In genomic region chr2:234955091-234955511, GRCh38 we compare ENCODE assay signal across 11 cellular contexts. TPM values are rescaled to one million over a fixed set of nuclear protein-coding genes. Genes with fewer than 3 reads are reported as not detected.
DNase-seq lines count a peak whose midpoint lies in the region; ATAC-seq, FAIRE-seq and TF ChIP-seq lines count a peak whose summit lies in the region.
"Had no signal": no experiment of that assay in that cellular context is flagged by ENCODE, and none has a peak within 500 bp of the region (broad histone marks: within the 10 kb centered on the region; RNA-seq: fewer than 3 reads in every experiment).

No MANE protein-coding gene starts in this region.

- TF ChIP-seq CTCF in HEK293 (tag by site-specific recombination; IDR thresholded peaks at IDR 0.05) (no peak), brain microvascular endothelial cell (IDR thresholded peaks at IDR 0.05; ENCODE audit: low read depth, low read length, missing control alignments) (no peak), kidney (IDR thresholded peaks at IDR 0.05; ENCODE audit: borderline replicate concordance, extremely low read depth, insufficient read depth) (no peak), sigmoid colon (IDR thresholded peaks at IDR 0.05) (no peak)

- no peak overlapping the region for H3K4me3 Mint-ChIP-seq in effector memory CD8-positive, alpha-beta T cell

- POLR2A ChIA-PET in HEK293 (lab: Yijun Ruan, JAX) (interaction anchor here (0.7 to 1.3 kb wide), 2 partner anchors 71 to 73 kb away, joined by 3 read pairs; no protein-coding TSS in a partner anchor), HEK293T (lab: Yijun Ruan, JAX) (no interaction called here)

- H3K4me3 ChIP-seq in HEK293 (ENCODE audit: low read depth, low read length) (no peak overlapping the region), brain microvascular endothelial cell (ENCODE audit: low read depth, low read length) (peak overlapping the region; percentile 79), kidney (ENCODE audit: low read length in 2 of 2) (peak overlapping the region in 1 of 2 donors; percentile 70), sigmoid colon (no peak overlapping the region)

- no peaks in the 10 kb centered on the region for H3K4me1 Mint-ChIP-seq in effector memory CD8-positive, alpha-beta T cell (ENCODE audit: low read depth in 2 of 2)

- in situ Hi-C loops in brain microvascular endothelial cell (cut with HindIII; ENCODE audit: low pct_ligation_motif_present, low sequenced_read_pairs): no loop called here

- H3K27ac Mint-ChIP-seq in effector memory CD8-positive, alpha-beta T cell: no peak overlapping the region

- 86 to 93% methylated on average over 13 of the region's 13 CpGs for WGBS in sigmoid colon, 2 donors

- TF ChIP-seq EP300 in sigmoid colon (IDR thresholded peaks at IDR 0.05): no peak

- CTCF ChIA-PET in HEK293 (lab: Yijun Ruan, JAX) (interaction anchor here (0.8 to 2.6 kb wide), 3 partner anchors 73 to 152 kb away, joined by 3 to 18 read pairs (median 6); no protein-coding TSS in a partner anchor), HEK293T (lab: Yijun Ruan, JAX) (no interaction called here)

- FAIRE-seq in kidney (lab: Jason Lieb, UNC): no peak
- FAIRE-seq: colon had no signal

- H3K9me3 Mint-ChIP-seq in effector memory CD8-positive, alpha-beta T cell: no peaks in the 10 kb centered on the region

- H3K27ac ChIP-seq in HEK293 (ENCODE audit: extremely low read depth, low read depth, low read length) (no peak overlapping the region; the same call in 1 of the 2 replicates), brain microvascular endothelial cell (no peak overlapping the region), kidney (ENCODE audit: low read depth in 2 of 2, low read length in 2 of 2) (peak overlapping the region; percentile 80 to 86), sigmoid colon (peak overlapping the region; percentile 77 to 84 (median 82))

- intact Hi-C loops in kidney (cut with DNase I): no loop called here
- intact Hi-C loops in sigmoid colon (cut with DNase I): no loop called here

- H3K4me1 ChIP-seq in HEK293 (ENCODE audit: control insufficient read depth, insufficient read depth, low read length) (peaks cover 38% of the 10 kb centered on the region), kidney (ENCODE audit: control insufficient read depth in 1 of 2, insufficient read depth in 1 of 2, low read depth in 1 of 2, low read length in 2 of 2) (peaks cover 0 to 12% of the 10 kb centered on the region in 2 donors), sigmoid colon (peaks cover 0 to 60% (median 39%) of the 10 kb centered on the region in 4 donors)

- H3K36me3 Mint-ChIP-seq in effector memory CD8-positive, alpha-beta T cell (ENCODE audit: insufficient read depth): no peaks in the 10 kb centered on the region

- H3K36me3 ChIP-seq in HEK293 (ENCODE audit: control insufficient read depth in 2 of 2, insufficient read depth in 1 of 2, low read length in 2 of 2) (no peaks in the 10 kb centered on the region), brain microvascular endothelial cell (replicated peaks) (no peaks in the 10 kb centered on the region), kidney (ENCODE audit: control insufficient read depth in 1 of 2, insufficient read depth in 2 of 2, low read length in 2 of 2) (no peaks in the 10 kb centered on the region), sigmoid colon (no peaks in the 10 kb centered on the region)

- TF ChIP-seq POLR2A in sigmoid colon (IDR thresholded peaks at IDR 0.05): no peak

- H3K27me3 ChIP-seq in brain microvascular endothelial cell (replicated peaks) (no peaks in the 10 kb centered on the region), sigmoid colon (no peaks in the 10 kb centered on the region)

- ATAC-seq in GM19463 (IDR thresholded peaks at IDR 0.05; ENCODE audit: unreplicated experiment): no peak
- ATAC-seq in effector memory CD8-positive, alpha-beta T cell (replicated peaks): no peak

- peaks cover 56 to 78% of the 10 kb centered on the region in 2 donors for H3K27me3 Mint-ChIP-seq in effector memory CD8-positive, alpha-beta T cell

- H3K9me3 ChIP-seq in HEK293 (ENCODE audit: control insufficient read depth, insufficient read depth, low read depth, low read length) (no peaks in the 10 kb centered on the region), kidney (ENCODE audit: control insufficient read depth in 1 of 2, low read length in 2 of 2) (no peaks in the 10 kb centered on the region), sigmoid colon (no peaks in the 10 kb centered on the region)

- peak overlapping the region in 1 of 2 donors; percentile 46 for H3K9ac ChIP-seq in kidney (ENCODE audit: low read length in 2 of 2)

- DNase-seq in brain microvascular endothelial cell (no peak), kidney (no peak), sigmoid colon (peak; percentile 29), NCI-H2227 (lab: John Stamatoyannopoulos, UW; ENCODE audit: unreplicated experiment) (no peak), HEK293T (ENCODE audit: extremely low spot score) (no peak)
- no peak for DNase-seq in effector memory CD8-positive, alpha-beta T cell
- DNase-seq: COR-L47 had no signal

TF ChIP-seq in HEK293, 187 proteins besides CTCF, POLR2A, EP300 and RAD21:
- TF ChIP-seq ZNF544 (tag by site-specific recombination; IDR thresholded peaks at IDR 0.05) (no peak), OSR2 (tag by site-specific recombination; IDR thresholded peaks at IDR 0.05) (0 out of 2 replicates have a peak, but pooled peaks have one; percentile 21)

TF ChIP-seq in HEK293T, 16 proteins besides CTCF, POLR2A, EP300 and RAD21:
- TF ChIP-seq HDGF (IDR thresholded peaks at IDR 0.05; ENCODE audit: borderline replicate concordance) (no peak), ELF4 (IDR thresholded peaks at IDR 0.05) (no peak), ARNT (IDR thresholded peaks at IDR 0.05) (no peak), SP1 (IDR thresholded peaks at IDR 0.05) (no peak), PKNOX1 (IDR thresholded peaks at IDR 0.05) (no peak), NFRKB (IDR thresholded peaks at IDR 0.05) (no peak), CTBP1 (IDR thresholded peaks at IDR 0.05; ENCODE audit: borderline replicate concordance) (no peak), LEF1 (IDR thresholded peaks at IDR 0.05; ENCODE audit: borderline replicate concordance) (no peak)

RNA-seq across cellular contexts. Expression of gene SH3BP4, which starts 3.3 kb away (rescaled TPM):
- 52.9 TPM for total RNA-seq in kidney
- polyA plus RNA-seq in kidney (ENCODE audit: insufficient read depth, low read depth, low replicate concordance): 20.0 TPM
- total RNA-seq in sigmoid colon: 10 to 100 TPM; 11.4 to 22.8 (median 19.1) TPM
- 10 to 100 TPM in 1 of 3 donors, 1 to 10 TPM in 2; 4.8 to 14.0 (median 7.2) TPM for polyA plus RNA-seq in sigmoid colon
- total RNA-seq: T-helper 2 cell treated with Interferon-gamma antibody and Interleukin-4, amounts not matched to agents 100 ng/mL and 5 ng/mL, for 36 hours had no signal

Comparison
In these comparisons a context has a peak if more than half of its experiments do, and no peak if none do; other contexts are left out.
1. H3K27ac ChIP-seq: peak in kidney (2 of 2) and sigmoid colon (4 of 4); none in HEK293 (single experiment) and brain microvascular endothelial cell (single experiment).